In the genomic region with DNA sequence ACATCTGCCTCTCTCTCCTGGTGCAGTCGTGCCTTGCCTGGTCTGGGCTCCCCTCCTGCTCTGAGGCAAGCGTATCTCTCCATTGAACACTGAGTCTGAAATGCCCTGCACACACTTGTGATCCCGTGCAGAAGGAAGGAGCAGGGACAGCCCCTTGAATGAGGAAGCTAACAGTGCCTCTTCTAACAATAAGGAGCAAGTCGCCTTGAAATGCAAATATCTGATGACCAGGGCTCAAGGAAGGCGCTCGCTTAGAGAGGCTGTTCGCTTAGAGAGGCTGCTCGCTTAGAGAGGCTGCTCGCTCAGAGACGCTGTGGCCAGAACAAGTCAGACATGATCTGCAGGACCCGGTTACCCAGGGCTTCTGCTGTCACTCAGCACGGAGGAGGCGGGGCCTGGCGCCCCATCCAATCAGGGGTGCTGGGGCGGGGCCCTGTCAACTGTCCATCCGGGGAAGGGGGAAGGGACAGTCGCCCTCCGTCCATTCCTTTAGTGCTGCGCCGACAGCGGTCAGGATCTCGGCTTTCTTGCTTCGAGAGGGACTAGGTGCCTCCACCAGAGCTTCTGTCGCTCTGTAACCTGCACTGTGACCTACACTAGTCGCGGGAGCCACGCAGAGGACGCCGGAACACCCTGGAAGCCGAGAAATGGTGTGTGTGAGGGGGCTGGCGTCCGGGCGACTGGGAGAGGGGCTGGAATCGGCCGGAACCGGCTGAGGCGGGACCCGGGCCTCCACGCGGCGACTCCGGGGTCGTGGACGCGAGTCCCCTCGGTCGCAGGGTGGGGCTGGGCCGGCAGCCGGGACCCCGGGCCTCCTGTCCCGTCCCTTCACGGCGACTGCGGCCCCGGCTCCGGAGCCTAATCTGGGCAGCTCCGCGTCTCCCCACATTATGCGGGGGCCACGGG, we compare ENCODE assay signal across 8 cellular contexts. TPM values are rescaled to one million over a fixed set of nuclear protein-coding genes. Genes with fewer than 3 reads are reported as not detected.
DNase-seq lines count a peak whose midpoint lies in the region; ATAC-seq and TF ChIP-seq lines count a peak whose summit lies in the region.

A gene (plus strand): TSS at position 473 of the 906 bp plus-strand sequence. CDS start 175 bp downstream, at position 648.

- TF ChIP-seq CTCF in fibroblast of the aortic adventitia (IDR thresholded peaks at IDR 0.05; ENCODE audit: insufficient read depth, low read length), result no peak
- TF ChIP-seq CTCF in nephron (IDR thresholded peaks at IDR 0.05; ENCODE audit: unreplicated experiment in 3 of 3), result no peak

- peak within 1 kb of the TSS; percentile 97 for H3K4me3 ChIP-seq in fibroblast of the aortic adventitia (ENCODE audit: low read depth, low read length)

- peaks cover 14% of the 10 kb centered on the region for H3K4me1 Mint-ChIP-seq in activated T-helper 2 cell treated with anti-CD3 and anti-CD28 coated beads, Interferon-gamma antibody, Interleukin-2, Interleukin-4, amounts not matched to agents 10 μg/mL and 5 μg/mL and 100 μg/mL, durations not matched to agents 14 hours and 24 hours and 36 hours (ENCODE audit: low read depth)
- H3K4me1 Mint-ChIP-seq in nephron, result peaks cover 7% of the 10 kb centered on the region

- H3K4me3 Mint-ChIP-seq in activated T-helper 2 cell treated with anti-CD3 and anti-CD28 coated beads, Interferon-gamma antibody, Interleukin-2, Interleukin-4, amounts not matched to agents 10 μg/mL and 5 μg/mL and 100 μg/mL, durations not matched to agents 14 hours and 24 hours and 36 hours (ENCODE audit: low read depth), result peak within 1 kb of the TSS; percentile 88
- peak within 1 kb of the TSS; percentile 89 to 95 (median 91) for H3K4me3 Mint-ChIP-seq in nephron

- ATAC-seq in GM21529 (IDR thresholded peaks at IDR 0.05; ENCODE audit: unreplicated experiment), result peak; percentile 99
- ATAC-seq in stimulated activated naive CD8-positive, alpha-beta T cell treated with anti-CD3 and anti-CD28 coated beads, Interleukin-15, Interleukin-2, amounts not matched to agents 100 U/mL and 50 U/mL, for 24 hours, result peak; percentile 100

- peaks cover 37% of the 10 kb centered on the region for H3K9me3 Mint-ChIP-seq in activated T-helper 2 cell treated with anti-CD3 and anti-CD28 coated beads, Interferon-gamma antibody, Interleukin-2, Interleukin-4, amounts not matched to agents 10 μg/mL and 5 μg/mL and 100 μg/mL, durations not matched to agents 14 hours and 24 hours and 36 hours
- peaks cover 50% of the 10 kb centered on the region for H3K9me3 Mint-ChIP-seq in nephron

- intact Hi-C loops in activated T-helper 2 cell treated with anti-CD3 and anti-CD28 coated beads, Interferon-gamma antibody, Interleukin-2, Interleukin-4, amounts not matched to agents 10 μg/mL and 5 μg/mL and 100 μg/mL, durations not matched to agents 14 hours and 24 hours and 36 hours (cut with micrococcal nuclease), result loop anchor here (2.0 to 5.0 kb wide), 3 partner anchors 47 to 328 kb away; a partner anchor contains a TSS

- TF ChIP-seq RAD21 in Ishikawa (IDR thresholded peaks at IDR 0.05; ENCODE audit: low read depth), result no peak

- DNase-seq in DMS153 treated with DMSO at 0.1 percent for 48 hours (lab: John Stamatoyannopoulos, UW; ENCODE audit: unreplicated experiment) (peak; percentile 25), RKO (ENCODE audit: low spot score) (peak; percentile 96), fibroblast of the aortic adventitia (ENCODE audit: low read depth) (peak; percentile 90)
- DNase-seq in activated T-helper 2 cell treated with anti-CD3 and anti-CD28 coated beads, Interferon-gamma antibody, Interleukin-2, Interleukin-4, amounts not matched to agents 10 μg/mL and 5 μg/mL and 100 μg/mL, durations not matched to agents 14 hours and 24 hours and 36 hours (ENCODE audit: low spot score), result peak; percentile 85
- DNase-seq in stimulated activated naive CD8-positive, alpha-beta T cell treated with anti-CD3 and anti-CD28 coated beads, Interleukin-15, Interleukin-2, amounts not matched to agents 100 U/mL and 50 U/mL, for 24 hours, result peak; percentile 93

- H3K36me3 Mint-ChIP-seq in activated T-helper 2 cell treated with anti-CD3 and anti-CD28 coated beads, Interferon-gamma antibody, Interleukin-2, Interleukin-4, amounts not matched to agents 10 μg/mL and 5 μg/mL and 100 μg/mL, durations not matched to agents 14 hours and 24 hours and 36 hours (ENCODE audit: low read depth), result peaks cover 51% of the 10 kb centered on the region
- peaks cover 81% of the 10 kb centered on the region for H3K36me3 Mint-ChIP-seq in nephron (ENCODE audit: low read depth)

- no peaks in the 10 kb centered on the region for H3K27me3 Mint-ChIP-seq in activated T-helper 2 cell treated with anti-CD3 and anti-CD28 coated beads, Interferon-gamma antibody, Interleukin-2, Interleukin-4, amounts not matched to agents 10 μg/mL and 5 μg/mL and 100 μg/mL, durations not matched to agents 14 hours and 24 hours and 36 hours (ENCODE audit: low read depth)
- H3K27me3 Mint-ChIP-seq in nephron (ENCODE audit: low read depth), result no peaks in the 10 kb centered on the region

- peak within 1 kb of the TSS; percentile 71 for H3K27ac Mint-ChIP-seq in activated T-helper 2 cell treated with anti-CD3 and anti-CD28 coated beads, Interferon-gamma antibody, Interleukin-2, Interleukin-4, amounts not matched to agents 10 μg/mL and 5 μg/mL and 100 μg/mL, durations not matched to agents 14 hours and 24 hours and 36 hours
- peak within 1 kb of the TSS; percentile 53 to 96 (median 58) for H3K27ac Mint-ChIP-seq in nephron

- TF ChIP-seq EP300 in Ishikawa (IDR thresholded peaks at IDR 0.05; ENCODE audit: borderline replicate concordance), result no peak

TF ChIP-seq in Ishikawa, 13 proteins besides CTCF, POLR2A, EP300 and RAD21:
- TF ChIP-seq EGR1 (IDR thresholded peaks at IDR 0.05) (no peak), ZBTB7A (IDR thresholded peaks at IDR 0.05; ENCODE audit: low read depth) (peak; percentile 76; the same call in 1 of the 2 replicates), CEBPB (IDR thresholded peaks at IDR 0.05) (no peak), TEAD4 (IDR thresholded peaks at IDR 0.05) (no peak), CREB1 (IDR thresholded peaks at IDR 0.05; ENCODE audit: low read depth) (no peak), TAF1 (IDR thresholded peaks at IDR 0.05; ENCODE audit: low read depth) (peak; percentile 94), YY1 (IDR thresholded peaks at IDR 0.05; ENCODE audit: low read depth) (peak; percentile 77), TCF12 (IDR thresholded peaks at IDR 0.05; ENCODE audit: low read depth) (peak; percentile 16; the same call in 1 of the 2 replicates), NFIC (IDR thresholded peaks at IDR 0.05) (no peak), FOXM1 (IDR thresholded peaks at IDR 0.05; ENCODE audit: borderline replicate concordance, low read depth) (no peak)
- TF ChIP-seq, protein P1, sequence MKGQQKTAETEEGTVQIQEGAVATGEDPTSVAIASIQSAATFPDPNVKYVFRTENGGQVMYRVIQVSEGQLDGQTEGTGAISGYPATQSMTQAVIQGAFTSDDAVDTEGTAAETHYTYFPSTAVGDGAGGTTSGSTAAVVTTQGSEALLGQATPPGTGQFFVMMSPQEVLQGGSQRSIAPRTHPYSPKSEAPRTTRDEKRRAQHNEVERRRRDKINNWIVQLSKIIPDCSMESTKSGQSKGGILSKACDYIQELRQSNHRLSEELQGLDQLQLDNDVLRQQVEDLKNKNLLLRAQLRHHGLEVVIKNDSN (IDR thresholded peaks at IDR 0.05), result no peak
- TF ChIP-seq, protein P2, sequence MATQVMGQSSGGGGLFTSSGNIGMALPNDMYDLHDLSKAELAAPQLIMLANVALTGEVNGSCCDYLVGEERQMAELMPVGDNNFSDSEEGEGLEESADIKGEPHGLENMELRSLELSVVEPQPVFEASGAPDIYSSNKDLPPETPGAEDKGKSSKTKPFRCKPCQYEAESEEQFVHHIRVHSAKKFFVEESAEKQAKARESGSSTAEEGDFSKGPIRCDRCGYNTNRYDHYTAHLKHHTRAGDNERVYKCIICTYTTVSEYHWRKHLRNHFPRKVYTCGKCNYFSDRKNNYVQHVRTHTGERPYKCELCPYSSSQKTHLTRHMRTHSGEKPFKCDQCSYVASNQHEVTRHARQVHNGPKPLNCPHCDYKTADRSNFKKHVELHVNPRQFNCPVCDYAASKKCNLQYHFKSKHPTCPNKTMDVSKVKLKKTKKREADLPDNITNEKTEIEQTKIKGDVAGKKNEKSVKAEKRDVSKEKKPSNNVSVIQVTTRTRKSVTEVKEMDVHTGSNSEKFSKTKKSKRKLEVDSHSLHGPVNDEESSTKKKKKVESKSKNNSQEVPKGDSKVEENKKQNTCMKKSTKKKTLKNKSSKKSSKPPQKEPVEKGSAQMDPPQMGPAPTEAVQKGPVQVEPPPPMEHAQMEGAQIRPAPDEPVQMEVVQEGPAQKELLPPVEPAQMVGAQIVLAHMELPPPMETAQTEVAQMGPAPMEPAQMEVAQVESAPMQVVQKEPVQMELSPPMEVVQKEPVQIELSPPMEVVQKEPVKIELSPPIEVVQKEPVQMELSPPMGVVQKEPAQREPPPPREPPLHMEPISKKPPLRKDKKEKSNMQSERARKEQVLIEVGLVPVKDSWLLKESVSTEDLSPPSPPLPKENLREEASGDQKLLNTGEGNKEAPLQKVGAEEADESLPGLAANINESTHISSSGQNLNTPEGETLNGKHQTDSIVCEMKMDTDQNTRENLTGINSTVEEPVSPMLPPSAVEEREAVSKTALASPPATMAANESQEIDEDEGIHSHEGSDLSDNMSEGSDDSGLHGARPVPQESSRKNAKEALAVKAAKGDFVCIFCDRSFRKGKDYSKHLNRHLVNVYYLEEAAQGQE (IDR thresholded peaks at IDR 0.05; ENCODE audit: low read depth), result no peak
- TF ChIP-seq, protein P3, sequence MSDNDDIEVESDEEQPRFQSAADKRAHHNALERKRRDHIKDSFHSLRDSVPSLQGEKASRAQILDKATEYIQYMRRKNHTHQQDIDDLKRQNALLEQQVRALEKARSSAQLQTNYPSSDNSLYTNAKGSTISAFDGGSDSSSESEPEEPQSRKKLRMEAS (IDR thresholded peaks at IDR 0.05), result peak; percentile 12; the same call in 1 of the 2 replicates

RNA-seq across cellular contexts. Expression of the gene that starts here (rescaled TPM):
- 10.8 and 11.0 TPM in 2 replicates for total RNA-seq in activated T-helper 2 cell treated with anti-CD3 and anti-CD28 coated beads, Interferon-gamma antibody, Interleukin-2, Interleukin-4, amounts not matched to agents 10 μg/mL and 5 μg/mL and 100 μg/mL, durations not matched to agents 14 hours and 24 hours and 36 hours
- 6.6 and 12.7 TPM in 2 replicates for total RNA-seq in fibroblast of the aortic adventitia (ENCODE audit: low replicate concordance)

Comparison
In these comparisons a context has a peak if more than half of its experiments do, and no peak if none do; other contexts are left out.
1. Peak in every context shown above with its lines: DNase-seq, ATAC-seq and H3K4me3 ChIP-seq.
2. DNase-seq: peak in every context shown above with its lines; median percentile 96 in RKO; 93 in stimulated activated naive CD8-positive, alpha-beta T cell treated with anti-CD3 and anti-CD28 coated beads, Interleukin-15, Interleukin-2, amounts not matched to agents 100 U/mL and 50 U/mL, for 24 hours; 90 in fibroblast of the aortic adventitia; 85 in activated T-helper 2 cell treated with anti-CD3 and anti-CD28 coated beads, Interferon-gamma antibody, Interleukin-2, Interleukin-4, amounts not matched to agents 10 μg/mL and 5 μg/mL and 100 μg/mL, durations not matched to agents 14 hours and 24 hours and 36 hours; 25 in DMS153 treated with DMSO at 0.1 percent for 48 hours.